ENCODE assay signal across 9 cellular contexts in genomic region chr15:33126559-33127290, GRCh38.
A peak's percentile ranks its signal among the peaks of the same experiment; 100 is the strongest.
DNase-seq lines count a peak whose midpoint lies in the region; ATAC-seq and TF ChIP-seq lines count a peak whose summit lies in the region.
"Had no signal": no experiment of that assay in that cellular context is flagged by ENCODE, and none has a peak within 500 bp of the region (broad histone marks: within the 10 kb centered on the region; RNA-seq: fewer than 3 reads in every experiment).

No MANE protein-coding gene starts in this region.

- H3K9me3 Mint-ChIP-seq in CD8-positive, alpha-beta T cell, result no peaks in the 10 kb centered on the region
- H3K9me3 Mint-ChIP-seq in stimulated activated memory B cell treated with anti-CD40 and anti-IgM and Interleukin-4, amounts not matched to agents 10 μg/mL and 1 μg/mL and 100 μg/mL, for 72 hours, result peaks cover 4% of the 10 kb centered on the region

- H3K4me1 Mint-ChIP-seq in CD8-positive, alpha-beta T cell (ENCODE audit: low read depth), result peaks cover 20% of the 10 kb centered on the region
- H3K4me1 Mint-ChIP-seq in stimulated activated memory B cell treated with anti-CD40 and anti-IgM and Interleukin-4, amounts not matched to agents 10 μg/mL and 1 μg/mL and 100 μg/mL, for 72 hours, result peaks cover 8% of the 10 kb centered on the region

- H3K27ac Mint-ChIP-seq in CD8-positive, alpha-beta T cell, result peak overlapping the region; percentile 37
- no peak overlapping the region for H3K27ac Mint-ChIP-seq in stimulated activated memory B cell treated with anti-CD40 and anti-IgM and Interleukin-4, amounts not matched to agents 10 μg/mL and 1 μg/mL and 100 μg/mL, for 72 hours

- H3K9me3 ChIP-seq in CD8-positive, alpha-beta T cell (ENCODE audit: low read length), result no peaks in the 10 kb centered on the region
- H3K9me3 ChIP-seq in SJCRH30 (replicated peaks), result no peaks in the 10 kb centered on the region

- peak; percentile 31 for ATAC-seq in CD8-positive, alpha-beta T cell
- no peak for ATAC-seq in stimulated activated memory B cell treated with anti-CD40 and anti-IgM and Interleukin-4, amounts not matched to agents 10 μg/mL and 1 μg/mL and 100 μg/mL, for 72 hours

- intact Hi-C loops in CD8-positive, alpha-beta T cell (cut with DNase I, micrococcal nuclease), result no loop called here

- H3K36me3 ChIP-seq in CD8-positive, alpha-beta T cell (ENCODE audit: insufficient read depth, low read length), result no peaks in the 10 kb centered on the region
- no peaks in the 10 kb centered on the region for H3K36me3 ChIP-seq in SJCRH30

- POLR2A ChIA-PET in CD8-positive, alpha-beta T cell (lab: Charles Lee), result no interaction called here

- DNase-seq in CD8-positive, alpha-beta T cell, result peak; percentile 33 to 85 (median 66)
- peak; percentile 94 for DNase-seq in LoVo (ENCODE audit: low spot score)
- peak; percentile 93 to 98 for DNase-seq in SJCRH30
- peak; percentile 99 for DNase-seq in amniotic epithelial cell (ENCODE audit: low read depth)
- DNase-seq in iris pigment epithelial cell (ENCODE audit: low read depth), result peak; percentile 92
- peak; percentile 61 to 71 for DNase-seq in stimulated activated CD4-positive, alpha-beta T cell treated with anti-CD3 and anti-CD28 coated beads, Interleukin-2, amount 100 ng/mL, for 24 hours
- no peak for DNase-seq in activated CD4-positive, CD25-positive, alpha-beta regulatory T cell treated with anti-CD3 and anti-CD28 coated beads, Interleukin-2, amount 50 U/mL, for 72 hours

- no peak overlapping the region for H3K27ac ChIP-seq in CD8-positive, alpha-beta T cell (ENCODE audit: low read depth, low read length)
- peak overlapping the region; percentile 93 for H3K27ac ChIP-seq in SJCRH30

- peak overlapping the region; percentile 40 for H3K4me3 Mint-ChIP-seq in CD8-positive, alpha-beta T cell
- H3K4me3 Mint-ChIP-seq in stimulated activated memory B cell treated with anti-CD40 and anti-IgM and Interleukin-4, amounts not matched to agents 10 μg/mL and 1 μg/mL and 100 μg/mL, for 72 hours, result no peak overlapping the region

- CTCF ChIA-PET in CD8-positive, alpha-beta T cell (lab: Charles Lee), result no interaction called here

- peaks cover 20% of the 10 kb centered on the region for H3K4me1 ChIP-seq in CD8-positive, alpha-beta T cell (ENCODE audit: insufficient read depth, low read length)
- H3K4me1 ChIP-seq in SJCRH30, result peaks cover 47% of the 10 kb centered on the region

- H3K4me3 ChIP-seq in CD8-positive, alpha-beta T cell (ENCODE audit: low read depth, low read length), result no peak overlapping the region
- peak overlapping the region; percentile 18 for H3K4me3 ChIP-seq in SJCRH30
- H3K4me3 ChIP-seq: skin epidermis had no signal

- H3K27me3 Mint-ChIP-seq in CD8-positive, alpha-beta T cell (ENCODE audit: low read depth), result no peaks in the 10 kb centered on the region
- H3K27me3 Mint-ChIP-seq in stimulated activated memory B cell treated with anti-CD40 and anti-IgM and Interleukin-4, amounts not matched to agents 10 μg/mL and 1 μg/mL and 100 μg/mL, for 72 hours, result no peaks in the 10 kb centered on the region

- no peak for TF ChIP-seq CTCF in CD8-positive, alpha-beta T cell (IDR thresholded peaks at IDR 0.05)

- no peaks in the 10 kb centered on the region for H3K27me3 ChIP-seq in CD8-positive, alpha-beta T cell (ENCODE audit: insufficient read depth, low read length)
- H3K27me3 ChIP-seq in SJCRH30, result no peaks in the 10 kb centered on the region

- no peaks in the 10 kb centered on the region for H3K36me3 Mint-ChIP-seq in CD8-positive, alpha-beta T cell
- H3K36me3 Mint-ChIP-seq in stimulated activated memory B cell treated with anti-CD40 and anti-IgM and Interleukin-4, amounts not matched to agents 10 μg/mL and 1 μg/mL and 100 μg/mL, for 72 hours, result no peaks in the 10 kb centered on the region
